ENCODE assay signal across 12 cellular contexts in the genomic region with DNA sequence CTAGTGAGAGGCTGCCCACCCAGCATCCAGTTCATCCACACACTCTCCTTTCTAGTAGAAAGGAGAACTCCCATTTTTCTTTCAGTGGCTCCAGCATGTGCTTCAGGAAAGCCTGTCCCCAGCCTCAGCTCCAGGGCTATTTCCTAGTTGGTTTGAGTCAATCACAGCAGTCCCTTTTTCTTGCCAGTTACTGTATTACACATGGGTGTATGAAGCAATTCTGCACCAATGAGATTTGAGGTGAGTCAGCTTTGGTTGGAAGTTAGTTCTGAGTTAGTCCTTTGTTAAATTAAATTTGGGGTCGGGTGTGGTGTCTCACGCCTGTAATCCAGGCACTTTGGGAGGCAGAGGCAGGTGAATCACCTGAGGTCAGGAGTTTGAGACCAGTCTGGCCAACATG. TPM values are rescaled to one million over a fixed set of nuclear protein-coding genes. Genes with fewer than 3 reads are reported as not detected.
A peak's percentile ranks its signal among the peaks of the same experiment; 100 is the strongest.
DNase-seq lines count a peak whose midpoint lies in the region; ATAC-seq lines count a peak whose summit lies in the region.
"Had no signal": no experiment of that assay in that cellular context is flagged by ENCODE, and none has a peak within 500 bp of the region (broad histone marks: within the 10 kb centered on the region; RNA-seq: fewer than 3 reads in every experiment).

No MANE protein-coding gene starts in this region.

- H3K79me2 ChIP-seq in Karpas-422 (ENCODE audit: low read length) = no peaks in the 10 kb centered on the region

- H3K27me3 ChIP-seq in Karpas-422 (ENCODE audit: low read length) = no peaks in the 10 kb centered on the region

- H3K27ac ChIP-seq in Karpas-422 (ENCODE audit: low read length) = no peak overlapping the region

- H2AFZ ChIP-seq in Karpas-422 (ENCODE audit: low read length) = no peak overlapping the region

- no peaks in the 10 kb centered on the region for H3K9me2 ChIP-seq in Karpas-422 (replicated peaks; ENCODE audit: insufficient read depth, low read length)

- no peak overlapping the region for H3K9ac ChIP-seq in Karpas-422 (ENCODE audit: low read length)

- no peaks in the 10 kb centered on the region for H3K9me3 ChIP-seq in Karpas-422 (ENCODE audit: low read length)

- no peaks in the 10 kb centered on the region for H4K20me1 ChIP-seq in Karpas-422 (ENCODE audit: insufficient read depth, low read depth, low read length)

- H3K4me2 ChIP-seq in Karpas-422 (ENCODE audit: low read depth, low read length, poor library complexity, severe bottlenecking) = no peak overlapping the region

- H3K4me3 ChIP-seq in Karpas-422 (ENCODE audit: low read length) = no peak overlapping the region

- no peak for ATAC-seq in GM19023 (IDR thresholded peaks at IDR 0.05; ENCODE audit: unreplicated experiment)
- ATAC-seq in HG03097 (IDR thresholded peaks at IDR 0.05; ENCODE audit: low FRiP score, unreplicated experiment) = no peak

- H3K36me3 ChIP-seq in Karpas-422 (ENCODE audit: insufficient read depth, low read length) = peaks cover 5% of the 10 kb centered on the region; the same call in 1 of the 2 replicates

- peak; percentile 82 for DNase-seq in AG20443 (ENCODE audit: low spot score)
- DNase-seq in HK-2 (ENCODE audit: unreplicated experiment) = peak; percentile 39
- peak; percentile 40 for DNase-seq in amniotic stem cell (lab: John Stamatoyannopoulos, UW)
- peak; percentile 49 for DNase-seq in hepatic stellate cell (ENCODE audit: low spot score)
- no peak for DNase-seq in amygdala (lab: John Stamatoyannopoulos, UW)
- no peak for DNase-seq in Karpas-422
- DNase-seq: activated naive CD4-positive, alpha-beta T cell treated with anti-CD3 and anti-CD28 coated beads, Interleukin-2, amount 50 U/mL, for 16 hours; H9; NCI-H1436 treated with DMSO at 0.1 percent for 48 hours; stimulated activated CD4-positive, alpha-beta T cell treated with anti-CD3 and anti-CD28 coated beads, Interleukin-15, amount 100 ng/mL, for 24 hours had no signal

- H3K4me1 ChIP-seq in Karpas-422 (ENCODE audit: low read length) = peaks cover 6% of the 10 kb centered on the region

RNA-seq across cellular contexts. Expression of a gene that starts 24.8 kb away (rescaled TPM):
- total RNA-seq in Karpas-422 (2014; rRNA removed; shearing (Covaris generic); ENCODE audit: low replicate concordance) = 7.2 and 9.0 TPM in 2 replicates

RNA-seq across cellular contexts. Expression of a gene that starts 26.5 kb away (rescaled TPM):
- total RNA-seq in Karpas-422 (2014; rRNA removed; shearing (Covaris generic); ENCODE audit: low replicate concordance) = not detected in 2 replicates
- total RNA-seq: H9 had no signal

RNA-seq across cellular contexts. Expression of a gene that starts 31.4 kb away (rescaled TPM):
- 14.6 and 16.3 TPM in 2 replicates for total RNA-seq in Karpas-422 (2014; rRNA removed; shearing (Covaris generic); ENCODE audit: low replicate concordance)

RNA-seq across cellular contexts. Expression of a gene that starts 47.2 kb away (rescaled TPM):
- 14.1 and 22.5 TPM in 2 replicates for total RNA-seq in Karpas-422 (2014; rRNA removed; shearing (Covaris generic); ENCODE audit: low replicate concordance)

RNA-seq across cellular contexts. Expression of a gene that starts 52.7 kb away (rescaled TPM):
- not detected in 2 replicates for total RNA-seq in Karpas-422 (2014; rRNA removed; shearing (Covaris generic); ENCODE audit: low replicate concordance)

Comparison
In these comparisons a context has a peak if more than half of its experiments do, and no peak if none do; other contexts are left out.
1. DNase-seq: peak in AG20443 (single experiment), HK-2 (single experiment), amniotic stem cell (single experiment) and hepatic stellate cell (single experiment); none in amygdala (0 of 56) and Karpas-422 (single experiment).